13 cellular contexts compared by ENCODE assay signal in the genomic region with DNA sequence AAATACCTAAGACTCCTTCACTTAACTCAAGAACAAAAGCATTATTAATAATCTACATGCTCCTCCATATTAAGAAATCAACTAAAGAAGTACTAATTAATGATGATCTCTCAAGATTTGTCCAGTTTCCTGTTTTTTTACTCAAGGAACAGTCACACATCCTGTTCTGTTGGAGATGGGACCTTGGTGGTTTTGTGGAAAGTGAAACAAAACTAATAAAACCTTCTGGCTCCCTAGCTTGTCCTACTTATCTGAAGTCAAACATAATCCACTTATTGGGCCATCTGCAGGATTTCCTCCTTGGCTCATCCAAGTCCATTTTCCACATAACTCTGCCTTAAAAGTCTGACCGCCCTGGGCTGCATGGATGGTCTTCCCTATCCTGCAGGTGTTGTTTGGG.
DNase-seq lines count a peak whose midpoint lies in the region; ATAC-seq and TF ChIP-seq lines count a peak whose summit lies in the region.
"Had no signal": no experiment of that assay in that cellular context is flagged by ENCODE, and none has a peak within 500 bp of the region (broad histone marks: within the 10 kb centered on the region; RNA-seq: fewer than 3 reads in every experiment).

No MANE protein-coding gene starts in this region.

- intact Hi-C loops in left ventricle myocardium inferior (cut with micrococcal nuclease) = no loop called here
- intact Hi-C loops in left ventricle myocardium superior (cut with micrococcal nuclease) = no loop called here
- intact Hi-C loops in vagina (cut with DNase I) = no loop called here
- intact Hi-C loops in esophagus muscularis mucosa (cut with DNase I) = no loop called here

- H3K4me1 Mint-ChIP-seq in immature natural killer cell = peaks cover 86 to 94% of the 10 kb centered on the region in 2 donors
- peaks cover 23% of the 10 kb centered on the region for H3K4me1 Mint-ChIP-seq in activated T-cell treated with anti-CD3 and anti-CD28 coated beads, Interleukin-2, amount 50 U/mL, for 24 hours (ENCODE audit: low read depth)

- no peak for ATAC-seq in left ventricle myocardium superior

- TF ChIP-seq POLR2A in vagina (IDR thresholded peaks at IDR 0.05) (no peak), esophagus muscularis mucosa (IDR thresholded peaks at IDR 0.05; ENCODE audit: low read depth) (no peak)

- peak overlapping the region; percentile 96 to 100 (median 100) for H3K27ac Mint-ChIP-seq in immature natural killer cell
- no peak overlapping the region for H3K27ac Mint-ChIP-seq in activated T-cell treated with anti-CD3 and anti-CD28 coated beads, Interleukin-2, amount 50 U/mL, for 24 hours
- H3K27ac Mint-ChIP-seq: mesothelial cell of epicardium had no signal

- WGBS in esophagus muscularis mucosa = 84% methylated on average over 1 of the region's 1 CpG

- H3K27ac ChIP-seq in left ventricle myocardium inferior (replicated peaks) = peak overlapping the region; percentile 74
- H3K27ac ChIP-seq in vagina = peak overlapping the region; percentile 24
- peak overlapping the region in 1 of 4 donors; percentile 51 for H3K27ac ChIP-seq in esophagus muscularis mucosa (replicated peaks in 1 of 4)

- H3K36me3 ChIP-seq in left ventricle myocardium inferior (no peaks in the 10 kb centered on the region), vagina (no peaks in the 10 kb centered on the region), esophagus muscularis mucosa (no peaks in the 10 kb centered on the region)
- H3K36me3 ChIP-seq: thyroid gland had no signal

- DNase-seq in left ventricle myocardium inferior (no peak), left ventricle myocardium superior (no peak), SIG-M5 (lab: John Stamatoyannopoulos, UW) (peak; percentile 25), immature natural killer cell (peak in 1 of 3 donors; percentile 56), vagina (ENCODE audit: extremely low spot score in 2 of 2) (no peak), esophagus muscularis mucosa (ENCODE audit: extremely low spot score) (no peak), AG08395 (ENCODE audit: low spot score) (no peak)
- DNase-seq in activated T-cell treated with anti-CD3 and anti-CD28 coated beads, Interleukin-2, amount 50 U/mL, for 24 hours = no peak
- DNase-seq: NCI-H1417 treated with DMSO at 0.1 percent for 48 hours; NK-92 treated with Interleukin-12 subunit alpha and Interleukin-12 subunit beta, amount 100 ng/mL, for 24 hours; T-helper 2 cell; thyroid gland had no signal

- TF ChIP-seq CTCF in left ventricle myocardium inferior (IDR thresholded peaks at IDR 0.05; ENCODE audit: borderline replicate concordance) = no peak
- TF ChIP-seq CTCF in vagina (IDR thresholded peaks at IDR 0.05) = no peak
- no peak for TF ChIP-seq CTCF in esophagus muscularis mucosa (IDR thresholded peaks at IDR 0.05)

- peak overlapping the region; percentile 26 for H3K4me3 ChIP-seq in left ventricle myocardium inferior
- H3K4me3 ChIP-seq in vagina = no peak overlapping the region
- no peak overlapping the region for H3K4me3 ChIP-seq in esophagus muscularis mucosa
- H3K4me3 ChIP-seq: thyroid gland had no signal

- peaks cover 16 to 42% (median 40%) of the 10 kb centered on the region in 3 donors for H3K27me3 Mint-ChIP-seq in immature natural killer cell (ENCODE audit: low read depth in 3 of 3)
- H3K27me3 Mint-ChIP-seq in activated T-cell treated with anti-CD3 and anti-CD28 coated beads, Interleukin-2, amount 50 U/mL, for 24 hours = no peaks in the 10 kb centered on the region

- TF ChIP-seq EP300 in esophagus muscularis mucosa (IDR thresholded peaks at IDR 0.05) = no peak

- H3K27me3 ChIP-seq in left ventricle myocardium inferior (ENCODE audit: low read depth) = no peaks in the 10 kb centered on the region
- no peaks in the 10 kb centered on the region for H3K27me3 ChIP-seq in vagina
- no peaks in the 10 kb centered on the region for H3K27me3 ChIP-seq in esophagus muscularis mucosa
- H3K27me3 ChIP-seq: thyroid gland had no signal

- H3K4me3 Mint-ChIP-seq in immature natural killer cell = peak overlapping the region; percentile 91 to 95 (median 92)
- no peak overlapping the region for H3K4me3 Mint-ChIP-seq in activated T-cell treated with anti-CD3 and anti-CD28 coated beads, Interleukin-2, amount 50 U/mL, for 24 hours
- H3K4me3 Mint-ChIP-seq: mesothelial cell of epicardium had no signal

- peaks cover 0 to 2% (median 0%) of the 10 kb centered on the region in 6 donors for H3K9me3 Mint-ChIP-seq in immature natural killer cell
- no peaks in the 10 kb centered on the region for H3K9me3 Mint-ChIP-seq in activated T-cell treated with anti-CD3 and anti-CD28 coated beads, Interleukin-2, amount 50 U/mL, for 24 hours
- H3K9me3 Mint-ChIP-seq: mesothelial cell of epicardium had no signal

- H3K9me3 ChIP-seq in left ventricle myocardium inferior (replicated peaks) (no peaks in the 10 kb centered on the region), vagina (no peaks in the 10 kb centered on the region), esophagus muscularis mucosa (no peaks in the 10 kb centered on the region)
- H3K9me3 ChIP-seq: thyroid gland had no signal

- H3K4me1 ChIP-seq in left ventricle myocardium inferior (peaks cover 30% of the 10 kb centered on the region), vagina (peaks cover 22% of the 10 kb centered on the region), esophagus muscularis mucosa (peaks cover 5 to 22% (median 16%) of the 10 kb centered on the region in 4 donors)

- no peaks in the 10 kb centered on the region for H3K36me3 Mint-ChIP-seq in immature natural killer cell
- H3K36me3 Mint-ChIP-seq in activated T-cell treated with anti-CD3 and anti-CD28 coated beads, Interleukin-2, amount 50 U/mL, for 24 hours (ENCODE audit: low read depth) = no peaks in the 10 kb centered on the region
- H3K36me3 Mint-ChIP-seq: mesothelial cell of epicardium had no signal
